ENCODE assay signal across 19 cellular contexts in the genomic region with DNA sequence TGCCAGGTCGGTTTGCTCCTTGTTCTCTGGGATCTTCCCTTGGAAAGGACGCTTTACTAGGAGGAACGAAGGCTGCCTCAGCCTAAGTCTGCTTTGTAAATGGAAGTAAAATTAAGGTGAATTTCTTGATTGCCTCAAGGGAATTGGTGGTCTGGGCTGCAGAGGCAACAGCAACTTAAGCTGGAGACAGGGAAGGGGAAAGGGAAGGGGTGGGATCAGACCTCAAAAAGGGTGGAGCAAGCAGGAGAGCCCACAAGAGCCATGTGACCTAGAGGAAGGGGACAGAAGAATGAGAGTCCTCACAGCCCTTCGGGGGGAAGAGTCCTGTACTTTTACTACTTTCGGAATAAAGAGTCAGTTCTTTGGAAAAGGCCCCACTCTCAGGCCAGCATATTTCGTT.
DNase-seq lines count a peak whose midpoint lies in the region; ATAC-seq, FAIRE-seq and TF ChIP-seq lines count a peak whose summit lies in the region.
"Had no signal": no experiment of that assay in that cellular context is flagged by ENCODE, and none has a peak within 500 bp of the region (broad histone marks: within the 10 kb centered on the region; RNA-seq: fewer than 3 reads in every experiment).

No MANE protein-coding gene starts in this region.

- ATAC-seq in GM21515 (IDR thresholded peaks at IDR 0.05; ENCODE audit: unreplicated experiment) = no peak

- no peak for TF ChIP-seq CTCF in Loucy (conservative IDR thresholded peaks at IDR 0.05; ENCODE audit: low read length)
- TF ChIP-seq CTCF in endodermal cell (conservative IDR thresholded peaks at IDR 0.05) = no peak
- no peak for TF ChIP-seq CTCF in parathyroid adenoma (IDR thresholded peaks at IDR 0.05)

- peaks cover 22% of the 10 kb centered on the region for H3K36me3 Mint-ChIP-seq in endodermal cell (ENCODE audit: low read depth)
- H3K36me3 Mint-ChIP-seq: activated naive CD8-positive, alpha-beta T cell had no signal

- peaks cover 14% of the 10 kb centered on the region; the same call in 1 of the 2 replicates for H3K36me3 ChIP-seq in Loucy (ENCODE audit: insufficient read depth, low read length)
- H3K36me3 ChIP-seq in endodermal cell (ENCODE audit: control insufficient read depth, insufficient read depth, low read length) = no peaks in the 10 kb centered on the region
- H3K36me3 ChIP-seq in parathyroid adenoma (ENCODE audit: control insufficient read depth, insufficient read depth, low read length) = no peaks in the 10 kb centered on the region
- H3K36me3 ChIP-seq: BE2C, ovary, tibial artery had no signal

- no peaks in the 10 kb centered on the region for H3F3A ChIP-seq in Loucy (ENCODE audit: low read depth)

- H3K9me3 Mint-ChIP-seq in endodermal cell = no peaks in the 10 kb centered on the region
- H3K9me3 Mint-ChIP-seq: activated T-cell treated with anti-CD3 and anti-CD28 coated beads, Interleukin-2, amount 50 U/mL, for 4 hours had no signal

- peak; percentile 79 for FAIRE-seq in G401.6 (lab: Jason Lieb, UNC)
- FAIRE-seq: RCC 7860 had no signal

- H3K9me3 ChIP-seq in Loucy (ENCODE audit: insufficient read depth, low read depth, low read length) (no peaks in the 10 kb centered on the region), endodermal cell (ENCODE audit: control insufficient read depth, low read length) (no peaks in the 10 kb centered on the region), parathyroid adenoma (ENCODE audit: control insufficient read depth, low read length) (no peaks in the 10 kb centered on the region)
- H3K9me3 ChIP-seq: BE2C, ovary, tibial artery had no signal

- no peaks in the 10 kb centered on the region for H3K9me2 ChIP-seq in Loucy (replicated peaks; ENCODE audit: low read depth, low read length)

- no peak overlapping the region for H3K4me3 Mint-ChIP-seq in endodermal cell
- H3K4me3 Mint-ChIP-seq: activated naive CD8-positive, alpha-beta T cell; activated T-cell treated with anti-CD3 and anti-CD28 coated beads, Interleukin-2, amount 50 U/mL, for 4 hours had no signal

- no peaks in the 10 kb centered on the region for H4K20me1 ChIP-seq in Loucy (ENCODE audit: insufficient read depth, low read length, poor library complexity, severe bottlenecking)

- 83 to 89% methylated on average over 4 to 5 of the region's 6 CpGs for WGBS in endodermal cell (ENCODE audit: insufficient coverage in 1 of 2, insufficient read length in 1 of 2), 2 experiments

- no peaks in the 10 kb centered on the region for H3K27me3 ChIP-seq in Loucy (ENCODE audit: insufficient read depth, low read length, poor library complexity, severe bottlenecking)
- H3K27me3 ChIP-seq in endodermal cell (ENCODE audit: control insufficient read depth, insufficient read depth, low read length, poor library complexity, severe bottlenecking) = no peaks in the 10 kb centered on the region
- H3K27me3 ChIP-seq in parathyroid adenoma (ENCODE audit: control insufficient read depth, insufficient read depth, low read length) = no peaks in the 10 kb centered on the region
- H3K27me3 ChIP-seq: BE2C, ovary, tibial artery had no signal

- H3K79me2 ChIP-seq in Loucy (ENCODE audit: insufficient read depth, low read length) (no peaks in the 10 kb centered on the region), parathyroid adenoma (peaks cover 42% of the 10 kb centered on the region)

- TF ChIP-seq POLR2A in erythroblast (IDR thresholded peaks at IDR 0.05; ENCODE audit: low read length) = no peak

- H3K4me1 ChIP-seq in Loucy (ENCODE audit: insufficient read depth, low read length, poor library complexity, severe bottlenecking) (peaks cover 40% of the 10 kb centered on the region), endodermal cell (ENCODE audit: control insufficient read depth, insufficient read depth, low read length) (no peaks in the 10 kb centered on the region), parathyroid adenoma (no peaks in the 10 kb centered on the region)
- H3K4me1 ChIP-seq: BE2C had no signal

- H3K9ac ChIP-seq in Loucy (ENCODE audit: low read depth, low read length, poor library complexity, severe bottlenecking) = no peak overlapping the region
- H3K9ac ChIP-seq in endodermal cell (ENCODE audit: extremely low read depth, low read length, poor library complexity, severe bottlenecking) = no peak overlapping the region
- H3K9ac ChIP-seq in parathyroid adenoma = no peak overlapping the region

- no peaks in the 10 kb centered on the region for H3K27me3 Mint-ChIP-seq in endodermal cell (ENCODE audit: insufficient read depth)
- H3K27me3 Mint-ChIP-seq: activated naive CD8-positive, alpha-beta T cell had no signal

- peak overlapping the region; percentile 63 for H3K27ac Mint-ChIP-seq in endodermal cell
- H3K27ac Mint-ChIP-seq: activated naive CD8-positive, alpha-beta T cell had no signal

- H3K27ac ChIP-seq in endodermal cell (ENCODE audit: low read depth, low read length) = no peak overlapping the region
- H3K27ac ChIP-seq in parathyroid adenoma = peak overlapping the region; percentile 55
- H3K27ac ChIP-seq: ovary, tibial artery had no signal

- H2AFZ ChIP-seq in Loucy (ENCODE audit: low read length) = no peak overlapping the region
- H2AFZ ChIP-seq in parathyroid adenoma = no peak overlapping the region

- peak overlapping the region; percentile 67 for H3K4me2 ChIP-seq in Loucy (ENCODE audit: low read depth, low read length, poor library complexity, severe bottlenecking)
- H3K4me2 ChIP-seq in parathyroid adenoma (ENCODE audit: low read length) = no peak overlapping the region

- H3K4me3 ChIP-seq in Loucy (ENCODE audit: low read length, poor library complexity, severe bottlenecking) (no peak overlapping the region), endodermal cell (ENCODE audit: low read length) (no peak overlapping the region), parathyroid adenoma (ENCODE audit: low read depth, low read length) (no peak overlapping the region)
- H3K4me3 ChIP-seq: ovary, tibial artery had no signal

- peak; percentile 61 for DNase-seq in endodermal cell
- DNase-seq in central memory CD4-positive, alpha-beta T cell = no peak
- DNase-seq in erythroblast (lab: John Stamatoyannopoulos, UW) = no peak
- DNase-seq: activated CD4-positive, alpha-beta T cell treated with anti-CD3 and anti-CD28 coated beads, Interleukin-2, amount 50 U/mL, for 48 hours; activated T-cell treated with anti-CD3 and anti-CD28 coated beads, Interleukin-2, amount 50 U/mL, for 4 hours; BE2C; head of caudate nucleus; KBM-7; NCI-H1105; NCI-H2171 treated with DMSO at 0.1 percent for 48 hours; NCI-H748 treated with DMSO at 0.1 percent for 48 hours; ovary; tibial artery had no signal

- peaks cover 47% of the 10 kb centered on the region for H3K4me1 Mint-ChIP-seq in endodermal cell
